Comparison of ENCODE assay signal across 9 cellular contexts in genomic region chr20:35276408-35276807, GRCh38. TPM values are rescaled to one million over a fixed set of nuclear protein-coding genes. Genes with fewer than 3 reads are reported as not detected.
A peak's percentile ranks its signal among the peaks of the same experiment; 100 is the strongest.
DNase-seq lines count a peak whose midpoint lies in the region; ATAC-seq and TF ChIP-seq lines count a peak whose summit lies in the region.
"Had no signal": no experiment of that assay in that cellular context is flagged by ENCODE, and none has a peak within 500 bp of the region (broad histone marks: within the 10 kb centered on the region; RNA-seq: fewer than 3 reads in every experiment).

No MANE protein-coding gene starts in this region.

- 83 to 93% methylated on average over 5 to 6 of the region's 6 CpGs for WGBS in mesodermal cell (ENCODE audit: insufficient coverage in 2 of 2), 2 experiments

- in situ Hi-C loops in HAP-1 (cut with MboI; ENCODE audit: low sequenced_read_pairs) (no loop called here), astrocyte of the spinal cord (cut with HindIII; ENCODE audit: low sequenced_read_pairs) (no loop called here)

- H3K4me3 ChIP-seq in HAP-1 (peak overlapping the region; percentile 71; the same call in 1 of the 2 replicates), astrocyte of the spinal cord (ENCODE audit: low read depth, low read length) (peak overlapping the region; percentile 74), mesodermal cell (ENCODE audit: extremely low read depth, insufficient read depth, low read length, poor library complexity, severe bottlenecking) (peak overlapping the region; percentile 64)

- DNase-seq in HAP-1 (ENCODE audit: low spot score in 2 of 2) (no peak), astrocyte of the spinal cord (ENCODE audit: low read depth, low spot score) (no peak), activated gamma-delta T cell treated with Interleukin-2 at 50 U/mL for 16 hours (no peak), NOMO-1 treated with DMSO at 0.1 percent for 48 hours (lab: John Stamatoyannopoulos, UW; ENCODE audit: unreplicated experiment) (no peak)
- DNase-seq: stimulated activated CD4-positive, alpha-beta T cell treated with anti-CD3 and anti-CD28 coated beads, Interleukin-2, amount 100 ng/mL, for 24 hours had no signal

- H3K9me3 ChIP-seq in HAP-1: no peaks in the 10 kb centered on the region
- H3K9me3 ChIP-seq in mesodermal cell (ENCODE audit: control insufficient read depth, low read length): no peaks in the 10 kb centered on the region

- H3K4me1 ChIP-seq in HAP-1: peaks cover 7% of the 10 kb centered on the region; the same call in 1 of the 2 replicates
- peaks cover 10% of the 10 kb centered on the region for H3K4me1 ChIP-seq in mesodermal cell (ENCODE audit: control insufficient read depth, insufficient read depth, low read length, poor library complexity, severe bottlenecking)

- TF ChIP-seq CTCF in 22Rv1 (IDR thresholded peaks at IDR 0.05): no peak
- TF ChIP-seq CTCF in astrocyte of the spinal cord (IDR thresholded peaks at IDR 0.05; ENCODE audit: low read depth, low read length): no peak

- no peak for ATAC-seq in HG03521 (IDR thresholded peaks at IDR 0.05; ENCODE audit: unreplicated experiment)
- no peak for ATAC-seq in HG03354 (IDR thresholded peaks at IDR 0.05; ENCODE audit: poor library complexity, severe bottlenecking, unreplicated experiment)

- H3K27me3 ChIP-seq in HAP-1 (ENCODE audit: low read depth): no peaks in the 10 kb centered on the region

- peaks cover 50% of the 10 kb centered on the region for H3K36me3 ChIP-seq in HAP-1 (replicated peaks)
- H3K36me3 ChIP-seq in mesodermal cell (ENCODE audit: control insufficient read depth, insufficient read depth, low read length): peaks cover 50% of the 10 kb centered on the region

- H3K27ac ChIP-seq in 22Rv1 (peak overlapping the region; percentile 87), mesodermal cell (ENCODE audit: low read depth, low read length, severe bottlenecking) (no peak overlapping the region)

RNA-seq across cellular contexts. Expression of gene MMP24OS, which starts 1.5 kb away (rescaled TPM):
- polyA plus RNA-seq in mesodermal cell (2013, experiment 1 of 2): 77.1 TPM
- 70.8 TPM for polyA plus RNA-seq in mesodermal cell (2013, experiment 2 of 2)

RNA-seq across cellular contexts. Expression of gene EIF6, which starts 8.2 kb away (rescaled TPM):
- polyA plus RNA-seq in mesodermal cell (2013, experiment 1 of 2): 109 TPM
- polyA plus RNA-seq in mesodermal cell (2013, experiment 2 of 2): 92.7 TPM

RNA-seq across cellular contexts. Expression of gene FAM83C, which starts 15.8 kb away (rescaled TPM):
- polyA plus RNA-seq in mesodermal cell (2013, experiment 1 of 2): not detected
- not detected for polyA plus RNA-seq in mesodermal cell (2013, experiment 2 of 2)

RNA-seq across cellular contexts. Expression of gene MMP24, which starts 49.9 kb away (rescaled TPM):
- polyA plus RNA-seq in mesodermal cell (2013, experiment 1 of 2): 0.88 TPM
- 0.76 TPM for polyA plus RNA-seq in mesodermal cell (2013, experiment 2 of 2)
